9 cellular contexts compared by ENCODE assay signal in genomic region chr7:35185908-35186731, GRCh38.
DNase-seq lines count a peak whose midpoint lies in the region; ATAC-seq and TF ChIP-seq lines count a peak whose summit lies in the region.
"Had no signal": no experiment of that assay in that cellular context is flagged by ENCODE, and none has a peak within 500 bp of the region (broad histone marks: within the 10 kb centered on the region; RNA-seq: fewer than 3 reads in every experiment).

No MANE protein-coding gene starts in this region.

- no peaks in the 10 kb centered on the region for H3K36me3 Mint-ChIP-seq in activated CD4-positive, alpha-beta T cell treated with anti-CD3 and anti-CD28 coated beads for 36 hours (ENCODE audit: low read depth)
- H3K36me3 Mint-ChIP-seq: CD4-positive, CD25-positive, alpha-beta regulatory T cell had no signal

- H3K9ac ChIP-seq in skeletal muscle satellite cell (ENCODE audit: low read depth, low read length), result peak overlapping the region; percentile 21

- H3K27me3 Mint-ChIP-seq in activated CD4-positive, alpha-beta T cell treated with anti-CD3 and anti-CD28 coated beads for 36 hours, result peaks cover 29% of the 10 kb centered on the region

- H3K4me3 Mint-ChIP-seq in activated CD4-positive, alpha-beta T cell treated with anti-CD3 and anti-CD28 coated beads for 36 hours, result peak overlapping the region; percentile 56

- H3K4me1 ChIP-seq in skeletal muscle satellite cell (ENCODE audit: control insufficient read depth, insufficient read depth, low read length), result peaks cover 9% of the 10 kb centered on the region

- peaks cover 19% of the 10 kb centered on the region for H3K4me1 Mint-ChIP-seq in activated CD4-positive, alpha-beta T cell treated with anti-CD3 and anti-CD28 coated beads for 36 hours

- H3K4me3 ChIP-seq in iPS-18c (ENCODE audit: insufficient read depth, low read depth, low read length) (peak overlapping the region; percentile 55), skeletal muscle satellite cell (ENCODE audit: low read length) (peak overlapping the region; percentile 71)

- CTCF ChIA-PET in activated CD4-positive, alpha-beta T cell treated with anti-CD3 and anti-CD28 coated beads for 36 hours (lab: Charles Lee), result interaction anchor here (1.1 kb wide), 1 partner anchor 334 kb away, joined by 3 read pairs; no protein-coding TSS in a partner anchor
- CTCF ChIA-PET in HEK293T (lab: Yijun Ruan, JAX), result no interaction called here

- ATAC-seq in activated CD4-positive, alpha-beta T cell treated with anti-CD3 and anti-CD28 coated beads for 36 hours, result peak; percentile 44
- no peak for ATAC-seq in HG03571 (IDR thresholded peaks at IDR 0.05; ENCODE audit: unreplicated experiment)

- H3K9me3 ChIP-seq in iPS-18c (ENCODE audit: control insufficient read depth, insufficient read depth, low read length) (no peaks in the 10 kb centered on the region), skeletal muscle satellite cell (replicated peaks; ENCODE audit: low read length) (no peaks in the 10 kb centered on the region)

- peaks cover 15% of the 10 kb centered on the region for H3K27me3 ChIP-seq in skeletal muscle satellite cell (ENCODE audit: control insufficient read depth, insufficient read depth, low read length)

- H3K4me2 ChIP-seq in skeletal muscle satellite cell (ENCODE audit: low read length), result peak overlapping the region; percentile 91

- intact Hi-C loops in activated CD4-positive, alpha-beta T cell treated with anti-CD3 and anti-CD28 coated beads for 36 hours (cut with DNase I, micrococcal nuclease), result loop anchor here in 1 of 2 experiments (5.0 kb wide), 3 partner anchors 66 to 351 kb away; partner anchors contain the start of gene TBX20

- peak; percentile 40 for DNase-seq in activated CD4-positive, alpha-beta T cell treated with anti-CD3 and anti-CD28 coated beads for 36 hours
- DNase-seq in activated CD4-positive, alpha-beta T cell treated with anti-CD3 and anti-CD28 coated beads for 4 hours, result no peak
- DNase-seq in NCI-H526 treated with DMSO at 0.1 percent for 48 hours (lab: John Stamatoyannopoulos, UW), result peak; percentile 61
- DNase-seq in astrocyte of the hippocampus (ENCODE audit: low read depth, low spot score), result peak; percentile 77
- DNase-seq in HEK293T (ENCODE audit: extremely low spot score), result no peak

- H3K9me3 Mint-ChIP-seq in activated CD4-positive, alpha-beta T cell treated with anti-CD3 and anti-CD28 coated beads for 36 hours (ENCODE audit: low read depth), result no peaks in the 10 kb centered on the region

- H3K27ac Mint-ChIP-seq in activated CD4-positive, alpha-beta T cell treated with anti-CD3 and anti-CD28 coated beads for 36 hours, result no peak overlapping the region
- H3K27ac Mint-ChIP-seq: CD4-positive, CD25-positive, alpha-beta regulatory T cell had no signal

- POLR2A ChIA-PET in activated CD4-positive, alpha-beta T cell treated with anti-CD3 and anti-CD28 coated beads for 36 hours (lab: Charles Lee), result interaction anchor here (0.6 kb wide), 1 partner anchor 361 kb away, joined by 3 read pairs; no protein-coding TSS in a partner anchor
- POLR2A ChIA-PET in HEK293T (lab: Yijun Ruan, JAX), result no interaction called here

- H3K36me3 ChIP-seq in skeletal muscle satellite cell (ENCODE audit: insufficient read depth, low read length), result no peaks in the 10 kb centered on the region

TF ChIP-seq in HEK293T, 16 proteins besides CTCF, POLR2A, EP300 and RAD21:
- TF ChIP-seq NFRKB (IDR thresholded peaks at IDR 0.05), result no peak
- TF ChIP-seq SUZ12 (IDR thresholded peaks at IDR 0.05), result no peak
- no peak for TF ChIP-seq L3MBTL2 (conservative IDR thresholded peaks at IDR 0.05)
- no peak for TF ChIP-seq ARNT (IDR thresholded peaks at IDR 0.05)
- TF ChIP-seq SP1 (IDR thresholded peaks at IDR 0.05), result no peak
- TF ChIP-seq, protein P1, sequence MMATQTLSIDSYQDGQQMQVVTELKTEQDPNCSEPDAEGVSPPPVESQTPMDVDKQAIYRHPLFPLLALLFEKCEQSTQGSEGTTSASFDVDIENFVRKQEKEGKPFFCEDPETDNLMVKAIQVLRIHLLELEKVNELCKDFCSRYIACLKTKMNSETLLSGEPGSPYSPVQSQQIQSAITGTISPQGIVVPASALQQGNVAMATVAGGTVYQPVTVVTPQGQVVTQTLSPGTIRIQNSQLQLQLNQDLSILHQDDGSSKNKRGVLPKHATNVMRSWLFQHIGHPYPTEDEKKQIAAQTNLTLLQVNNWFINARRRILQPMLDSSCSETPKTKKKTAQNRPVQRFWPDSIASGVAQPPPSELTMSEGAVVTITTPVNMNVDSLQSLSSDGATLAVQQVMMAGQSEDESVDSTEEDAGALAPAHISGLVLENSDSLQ (IDR thresholded peaks at IDR 0.05), result no peak
- no peak for TF ChIP-seq FOXA1 (IDR thresholded peaks at IDR 0.05)
- TF ChIP-seq FOXK2 (IDR thresholded peaks at IDR 0.05), result no peak

Comparison
In these comparisons a context has a peak if more than half of its experiments do, and no peak if none do; other contexts are left out.
1. DNase-seq: peak in activated CD4-positive, alpha-beta T cell treated with anti-CD3 and anti-CD28 coated beads for 36 hours (single experiment), NCI-H526 treated with DMSO at 0.1 percent for 48 hours (single experiment) and astrocyte of the hippocampus (single experiment); none in activated CD4-positive, alpha-beta T cell treated with anti-CD3 and anti-CD28 coated beads for 4 hours (0 of 2) and HEK293T (single experiment).